Comparison of ENCODE assay signal across 1 cellular context in genomic region chr5:7634837-7635236, GRCh38.
TF ChIP-seq lines count a peak whose summit lies in the region.

No MANE protein-coding gene starts in this region.

TF ChIP-seq in GM23338, 12 proteins besides CTCF, POLR2A, EP300 and RAD21:
- TF ChIP-seq REST (IDR thresholded peaks at IDR 0.05; ENCODE audit: unreplicated experiment) = no peak
- TF ChIP-seq ZNF462 (CRISPR knock-in tag; IDR thresholded peaks at IDR 0.05) = no peak
- no peak for TF ChIP-seq ETS1 (IDR thresholded peaks at IDR 0.05)
- no peak for TF ChIP-seq NANOG (IDR thresholded peaks at IDR 0.05; ENCODE audit: borderline replicate concordance)
- no peak for TF ChIP-seq ZNF114 (CRISPR knock-in tag; IDR thresholded peaks at IDR 0.05)
- no peak for TF ChIP-seq ZNF331 (CRISPR knock-in tag; IDR thresholded peaks at IDR 0.05; ENCODE audit: low read depth)
- TF ChIP-seq EZH2 (IDR thresholded peaks at IDR 0.05; ENCODE audit: low read depth, unreplicated experiment) = no peak
- no peak for TF ChIP-seq STAT1 (IDR thresholded peaks at IDR 0.05; ENCODE audit: unreplicated experiment)
- TF ChIP-seq CREB1 (CRISPR knock-in tag; IDR thresholded peaks at IDR 0.05; ENCODE audit: low read depth) = no peak
- no peak for TF ChIP-seq EZH2phosphoT487 (IDR thresholded peaks at IDR 0.05; ENCODE audit: unreplicated experiment)
- no peak for TF ChIP-seq POLR2AphosphoS5 (IDR thresholded peaks at IDR 0.05; ENCODE audit: low read depth)
- no peak for TF ChIP-seq JUNB (IDR thresholded peaks at IDR 0.05; ENCODE audit: unreplicated experiment)
